Comparison of ENCODE assay signal across 33 cellular contexts in the genomic region with DNA sequence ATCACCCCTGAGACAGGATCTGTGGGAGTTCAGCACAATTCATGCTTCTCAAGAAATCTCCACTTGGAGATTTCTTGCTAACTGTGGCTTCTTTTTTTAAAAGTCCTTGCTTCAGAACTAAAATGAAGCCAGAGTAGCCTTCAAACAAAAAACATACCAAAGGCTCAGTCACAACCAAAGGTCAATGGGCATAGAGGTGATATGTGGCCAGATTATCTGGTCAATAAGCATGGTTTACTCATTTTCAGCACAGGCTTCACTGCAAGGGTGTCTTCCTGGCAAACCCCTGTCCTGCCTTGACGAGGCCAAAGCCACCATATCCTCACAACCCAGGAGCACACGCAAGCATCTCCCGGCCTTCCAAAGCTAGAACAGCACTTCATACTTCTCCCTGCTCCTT. TPM values are rescaled to one million over a fixed set of nuclear protein-coding genes. Genes with fewer than 3 reads are reported as not detected.
"Had no signal": no experiment of that assay in that cellular context is flagged by ENCODE, and none has a peak within 500 bp of the region (broad histone marks: within the 10 kb centered on the region; RNA-seq: fewer than 3 reads in every experiment).

No MANE protein-coding gene starts in this region.

- H3K4me3 ChIP-seq: neural progenitor cell, ovary, psoas muscle, skin epidermis, smooth muscle cell, spleen, suprapubic skin, testis, tibial artery, transverse colon, vagina had no signal

- H3K4me3 Mint-ChIP-seq: naive B cell; naive thymus-derived CD8-positive, alpha-beta T cell; nephron; neural progenitor cell; stimulated activated memory B cell treated with anti-CD40 and anti-IgM and Interleukin-4, amounts not matched to agents 10 μg/mL and 1 μg/mL and 100 μg/mL, for 72 hours; stimulated activated naive CD8-positive, alpha-beta T cell treated with anti-CD3 and anti-CD28 coated beads, Interleukin-15, amount 100 ng/mL, for 72 hours; type B pancreatic cell had no signal

- H3K4me1 ChIP-seq: neural progenitor cell, parathyroid adenoma, psoas muscle, spleen, suprapubic skin, testis, tibial artery, transverse colon, vagina had no signal

- H3K9me3 ChIP-seq: ovary, psoas muscle, spleen, suprapubic skin, testis, tibial artery, transverse colon, vagina had no signal

- H3K27ac Mint-ChIP-seq: naive B cell; naive thymus-derived CD8-positive, alpha-beta T cell; nephron; neural progenitor cell; progenitor cell of endocrine pancreas; stimulated activated memory B cell treated with anti-CD40 and anti-IgM and Interleukin-4, amounts not matched to agents 10 μg/mL and 1 μg/mL and 100 μg/mL, for 72 hours; stimulated activated naive CD8-positive, alpha-beta T cell treated with anti-CD3 and anti-CD28 coated beads, Interleukin-15, amount 100 ng/mL, for 72 hours; type B pancreatic cell had no signal

- H3K9ac ChIP-seq: neural progenitor cell, parathyroid adenoma had no signal

- ATAC-seq: naive thymus-derived CD8-positive, alpha-beta T cell; psoas muscle; right cardiac atrium; sciatic nerve; stimulated activated memory B cell treated with anti-CD40 and anti-IgM and Interleukin-4, amounts not matched to agents 10 μg/mL and 1 μg/mL and 100 μg/mL, for 72 hours; stimulated activated naive CD8-positive, alpha-beta T cell treated with anti-CD3 and anti-CD28 coated beads, Interleukin-15, amount 100 ng/mL, for 72 hours; stimulated activated naive CD8-positive, alpha-beta T cell treated with anti-CD3 and anti-CD28 coated beads, Interleukin-15, Interleukin-2, amounts not matched to agents 100 U/mL and 50 U/mL, for 24 hours had no signal

- H3K9me3 Mint-ChIP-seq: nephron; neural progenitor cell; stimulated activated memory B cell treated with anti-CD40 and anti-IgM and Interleukin-4, amounts not matched to agents 10 μg/mL and 1 μg/mL and 100 μg/mL, for 72 hours; stimulated activated naive CD8-positive, alpha-beta T cell treated with anti-CD3 and anti-CD28 coated beads, Interleukin-15, amount 100 ng/mL, for 72 hours had no signal

- H3K4me2 ChIP-seq: neural progenitor cell, smooth muscle cell had no signal

- H3K27ac ChIP-seq: neural progenitor cell, ovary, parathyroid adenoma, psoas muscle, skin epidermis, spleen, suprapubic skin, testis, tibial artery, transverse colon, vagina had no signal

- H3K27me3 ChIP-seq: neural progenitor cell, ovary, suprapubic skin, testis, tibial artery, transverse colon, vagina had no signal

- H3K36me3 Mint-ChIP-seq: naive B cell; naive thymus-derived CD8-positive, alpha-beta T cell; neural progenitor cell; stimulated activated memory B cell treated with anti-CD40 and anti-IgM and Interleukin-4, amounts not matched to agents 10 μg/mL and 1 μg/mL and 100 μg/mL, for 72 hours; type B pancreatic cell had no signal

- H3K36me3 ChIP-seq: neural progenitor cell, ovary, spleen, suprapubic skin, tibial artery, transverse colon, vagina had no signal

- H3K27me3 Mint-ChIP-seq: progenitor cell of endocrine pancreas, type B pancreatic cell had no signal

- H3K4me1 Mint-ChIP-seq: naive thymus-derived CD8-positive, alpha-beta T cell; nephron; neural progenitor cell; stimulated activated naive CD8-positive, alpha-beta T cell treated with anti-CD3 and anti-CD28 coated beads, Interleukin-15, amount 100 ng/mL, for 72 hours had no signal

- DNase-seq: naive B cell; naive thymus-derived CD8-positive, alpha-beta T cell; occipital lobe; ovary; psoas muscle; right cardiac atrium; spleen; stimulated activated CD4-positive, alpha-beta T cell treated with anti-CD3 and anti-CD28 coated beads, Interleukin-12 subunit alpha, Interleukin-12 subunit beta, amount 100 ng/mL, for 4 hours; stimulated activated CD4-positive, alpha-beta T cell treated with anti-CD3 and anti-CD28 coated beads, Interleukin-1b, Interleukin-23, amount 100 ng/mL, for 48 hours; stimulated activated CD4-positive, alpha-beta T cell treated with anti-CD3 and anti-CD28 coated beads, Interleukin-4, amount 100 ng/mL, for 1 hour; stimulated activated CD4-positive, alpha-beta T cell treated with anti-CD3 and anti-CD28 coated beads, Interleukin-4, amount 100 ng/mL, for 4 hours; stimulated activated CD8-positive, alpha-beta memory T cell treated with anti-CD3 and anti-CD28 coated beads, Interleukin-4, amount 100 ng/mL, for 48 hours; stimulated activated naive CD4-positive, alpha-beta T cell; stimulated activated naive CD8-positive, alpha-beta T cell treated with anti-CD3 and anti-CD28 coated beads, Interleukin-15, amount 100 ng/mL, for 72 hours; stimulated activated naive CD8-positive, alpha-beta T cell treated with anti-CD3 and anti-CD28 coated beads, Interleukin-15, Interleukin-2, amounts not matched to agents 100 U/mL and 50 U/mL, for 24 hours; substantia nigra; testis; tibial artery; transverse colon had no signal

RNA-seq across cellular contexts. Expression of gene SPRR4, which starts 11.2 kb away (rescaled TPM):
- total RNA-seq: naive thymus-derived CD8-positive, alpha-beta T cell; occipital lobe; osteoblast; ovary; progenitor cell of endocrine pancreas; psoas muscle; renal cortical epithelial cell; right cardiac atrium; sciatic nerve; spleen; transverse colon; ureter; vagina had no signal

RNA-seq across cellular contexts. Expression of gene SPRR5, which starts 12.3 kb away (rescaled TPM):
- total RNA-seq: naive thymus-derived CD8-positive, alpha-beta T cell; occipital lobe; osteoblast; ovary; progenitor cell of endocrine pancreas; psoas muscle; renal cortical epithelial cell; right cardiac atrium; sciatic nerve; spleen; testis; transverse colon; ureter; vagina had no signal

RNA-seq across cellular contexts. Expression of gene SPRR1A, which starts 24.6 kb away (rescaled TPM):
- total RNA-seq: naive thymus-derived CD8-positive, alpha-beta T cell; occipital lobe; osteoblast; ovary; progenitor cell of endocrine pancreas; psoas muscle; renal cortical epithelial cell; right cardiac atrium; sciatic nerve; smooth muscle cell; spleen; testis; transverse colon had no signal

RNA-seq across cellular contexts. Expression of gene SPRR3, which starts 42.3 kb away (rescaled TPM):
- total RNA-seq: naive thymus-derived CD8-positive, alpha-beta T cell; osteoblast; progenitor cell of endocrine pancreas; renal cortical epithelial cell; right cardiac atrium; spleen; suprapubic skin; testis; transverse colon had no signal

RNA-seq across cellular contexts. Expression of gene IVL, which starts 50.9 kb away (rescaled TPM):
- total RNA-seq: naive thymus-derived CD8-positive, alpha-beta T cell; occipital lobe; osteoblast; ovary; progenitor cell of endocrine pancreas; psoas muscle; right cardiac atrium; sciatic nerve; spleen; testis; transverse colon had no signal
